In the genomic region with DNA sequence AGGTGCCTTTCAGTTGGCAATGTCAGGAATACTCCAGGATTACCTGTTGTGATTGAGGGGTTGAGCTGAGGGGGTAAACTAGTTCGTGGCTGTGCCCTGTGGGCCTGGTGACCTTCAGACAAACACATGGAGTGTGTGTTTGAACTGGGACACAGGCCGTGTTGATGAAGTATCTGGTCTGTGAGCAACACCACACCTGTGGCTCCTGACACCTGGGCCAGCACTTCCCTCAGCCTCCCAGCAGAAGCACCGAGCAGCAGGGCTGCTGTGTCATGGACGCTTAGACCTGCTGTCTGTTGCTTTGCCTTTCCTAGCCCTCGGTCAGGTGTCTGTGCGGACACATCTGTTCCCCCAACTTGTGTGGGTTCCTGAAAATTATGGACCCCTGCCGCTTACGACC, we compare ENCODE assay signal across 1 cellular context.
TF ChIP-seq lines count a peak whose summit lies in the region.

No MANE protein-coding gene starts in this region.

TF ChIP-seq in GM12891, 5 proteins besides CTCF, POLR2A, EP300 and RAD21:
- TF ChIP-seq TAF1 (IDR thresholded peaks at IDR 0.05; ENCODE audit: low read depth, low read length) (no peak), POLR2AphosphoS5 (IDR thresholded peaks at IDR 0.05; ENCODE audit: low read depth, low read length) (no peak), POU2F2 (IDR thresholded peaks at IDR 0.05; ENCODE audit: low read depth, low read length) (no peak), PAX5 (IDR thresholded peaks at IDR 0.05; ENCODE audit: insufficient read depth, low read length, severe bottlenecking) (no peak), SPI1 (IDR thresholded peaks at IDR 0.05; ENCODE audit: low read depth, low read length) (no peak)
TF ChIP-seq in GM12891: peak in this region for 0.
